Comparison of ENCODE assay signal across 1 cellular context in genomic region chr10:71998840-71999194, GRCh38.
TF ChIP-seq lines count a peak whose summit lies in the region.

No MANE protein-coding gene starts in this region.

TF ChIP-seq in HepG2, 621 proteins besides CTCF, POLR2A, EP300 and RAD21 (continued from another document and continues in another):
- TF ChIP-seq HOMEZ (CRISPR knock-in tag; IDR thresholded peaks at IDR 0.05; ENCODE audit: low read depth) = peak; percentile 23; the same call in 1 of the 2 replicates
- TF ChIP-seq SAP130 (CRISPR knock-in tag; IDR thresholded peaks at IDR 0.05; ENCODE audit: low read depth) = peak; percentile 85
- no peak for TF ChIP-seq KLF12 (CRISPR knock-in tag; IDR thresholded peaks at IDR 0.05; ENCODE audit: borderline replicate concordance)
- no peak for TF ChIP-seq ZNF101 (CRISPR knock-in tag; IDR thresholded peaks at IDR 0.05; ENCODE audit: borderline replicate concordance, low read depth)
- no peak for TF ChIP-seq FOXA1 (IDR thresholded peaks at IDR 0.05)
- peak; percentile 67; the same call in 1 of the 2 replicates for TF ChIP-seq FOXA1 (CRISPR knock-in tag; IDR thresholded peaks at IDR 0.05)
- no peak for TF ChIP-seq ZNF407 (CRISPR knock-in tag; IDR thresholded peaks at IDR 0.05; ENCODE audit: not compliant biosample characterization)
- no peak for TF ChIP-seq ZBTB38 (CRISPR knock-in tag; IDR thresholded peaks at IDR 0.05)
- peak; percentile 61 for TF ChIP-seq ZNF687 (CRISPR knock-in tag; IDR thresholded peaks at IDR 0.05)
- no peak for TF ChIP-seq ESRRA (CRISPR knock-in tag; IDR thresholded peaks at IDR 0.05; ENCODE audit: low read depth)
- no peak for TF ChIP-seq SMARCC2 (IDR thresholded peaks at IDR 0.05)
- no peak for TF ChIP-seq ATF1 (CRISPR knock-in tag; IDR thresholded peaks at IDR 0.05)
- 0 out of 2 replicates have a peak, but pooled peaks have one; percentile 18 for TF ChIP-seq MIXL1 (CRISPR knock-in tag; IDR thresholded peaks at IDR 0.05)
- TF ChIP-seq MTA1 (CRISPR knock-in tag; IDR thresholded peaks at IDR 0.05; ENCODE audit: borderline replicate concordance) = no peak
- no peak for TF ChIP-seq ZNF567 (CRISPR knock-in tag; IDR thresholded peaks at IDR 0.05; ENCODE audit: borderline replicate concordance)
- 0 out of 2 replicates have a peak, but pooled peaks have one; percentile 57 for TF ChIP-seq ZNF136 (CRISPR knock-in tag; IDR thresholded peaks at IDR 0.05; ENCODE audit: low read depth)
- TF ChIP-seq MXI1 (IDR thresholded peaks at IDR 0.05; ENCODE audit: borderline replicate concordance, low read depth, low read length) = no peak
- no peak for TF ChIP-seq ZNF550 (CRISPR knock-in tag; IDR thresholded peaks at IDR 0.05; ENCODE audit: borderline replicate concordance)
- peak; percentile 41; the same call in 1 of the 2 replicates for TF ChIP-seq FOXA3 (CRISPR knock-in tag; IDR thresholded peaks at IDR 0.05)
- no peak for TF ChIP-seq KMT2A (CRISPR knock-in tag; IDR thresholded peaks at IDR 0.05)
- TF ChIP-seq TBX3 (IDR thresholded peaks at IDR 0.05; ENCODE audit: borderline replicate concordance) = no peak
- no peak for TF ChIP-seq RBFOX2 (IDR thresholded peaks at IDR 0.05; ENCODE audit: low read depth, low read length)
- no peak for TF ChIP-seq TEAD2 (CRISPR knock-in tag; IDR thresholded peaks at IDR 0.05)
- no peak for TF ChIP-seq ZNF724P (CRISPR knock-in tag; IDR thresholded peaks at IDR 0.05; ENCODE audit: borderline replicate concordance)
- peak; percentile 8; the same call in 1 of the 2 replicates for TF ChIP-seq ETV5 (CRISPR knock-in tag; IDR thresholded peaks at IDR 0.05; ENCODE audit: borderline replicate concordance)
- TF ChIP-seq ZNF629 (CRISPR knock-in tag; conservative IDR thresholded peaks at IDR 0.05) = no peak
- no peak for TF ChIP-seq NFRKB (IDR thresholded peaks at IDR 0.05)
- TF ChIP-seq HNF1B (CRISPR knock-in tag; IDR thresholded peaks at IDR 0.05) = no peak
- no peak for TF ChIP-seq GRHL1 (CRISPR knock-in tag; conservative IDR thresholded peaks at IDR 0.05)
- TF ChIP-seq SMAD9 (CRISPR knock-in tag; IDR thresholded peaks at IDR 0.05) = no peak
- TF ChIP-seq RARA (CRISPR knock-in tag; IDR thresholded peaks at IDR 0.05) = 0 out of 2 replicates have a peak, but pooled peaks have one; percentile 20
- TF ChIP-seq NCOR1 (IDR thresholded peaks at IDR 0.05; ENCODE audit: borderline replicate concordance, low read length) = no peak
- TF ChIP-seq NFYC (CRISPR knock-in tag; IDR thresholded peaks at IDR 0.05) = 0 out of 2 replicates have a peak, but pooled peaks have one; percentile 30
- TF ChIP-seq TBX2 (CRISPR knock-in tag; IDR thresholded peaks at IDR 0.05; ENCODE audit: borderline replicate concordance) = peak; percentile 41; the same call in 1 of the 2 replicates
- TF ChIP-seq KDM5A (IDR thresholded peaks at IDR 0.05; ENCODE audit: borderline replicate concordance, low read length) = no peak
- no peak for TF ChIP-seq HOXA3 (CRISPR knock-in tag; IDR thresholded peaks at IDR 0.05)
- TF ChIP-seq PTBP1 (IDR thresholded peaks at IDR 0.05; ENCODE audit: low read depth, low read length, poor library complexity, severe bottlenecking) = no peak
- no peak for TF ChIP-seq ZNF10 (CRISPR knock-in tag; IDR thresholded peaks at IDR 0.05; ENCODE audit: borderline replicate concordance, low read depth)
- TF ChIP-seq ZNF878 (CRISPR knock-in tag; IDR thresholded peaks at IDR 0.05) = no peak
- TF ChIP-seq ZNF18 (CRISPR knock-in tag; IDR thresholded peaks at IDR 0.05; ENCODE audit: insufficient replicate concordance) = no peak
- no peak for TF ChIP-seq ZIK1 (CRISPR knock-in tag; IDR thresholded peaks at IDR 0.05; ENCODE audit: borderline replicate concordance, low read depth)
- TF ChIP-seq TCF12 (IDR thresholded peaks at IDR 0.05) = no peak
- no peak for TF ChIP-seq TCF12 (CRISPR knock-in tag; IDR thresholded peaks at IDR 0.05)
- TF ChIP-seq ZNF781 (CRISPR knock-in tag; IDR thresholded peaks at IDR 0.05; ENCODE audit: borderline replicate concordance, not compliant biosample characterization) = no peak
- TF ChIP-seq ZKSCAN5 (CRISPR knock-in tag; IDR thresholded peaks at IDR 0.05) = no peak
- no peak for TF ChIP-seq XRCC5 (optimal IDR thresholded peaks at IDR 0.05; ENCODE audit: low read length)
